Comparison of ENCODE assay signal across 8 cellular contexts in genomic region chr14:104393898-104394605, GRCh38.
DNase-seq lines count a peak whose midpoint lies in the region; ATAC-seq and TF ChIP-seq lines count a peak whose summit lies in the region.

No MANE protein-coding gene starts in this region.

- H3K9me3 ChIP-seq in mammary epithelial cell (replicated peaks; ENCODE audit: insufficient read depth, low read length) = peaks cover 27% of the 10 kb centered on the region

- H3K36me3 Mint-ChIP-seq in MCF 10A (ENCODE audit: insufficient read depth, unreplicated experiment) = no peaks in the 10 kb centered on the region
- peaks cover 12% of the 10 kb centered on the region for H3K36me3 Mint-ChIP-seq in natural killer cell

- H3K36me3 ChIP-seq in mammary epithelial cell (ENCODE audit: insufficient read depth, low read length) = no peaks in the 10 kb centered on the region

- CTCF ChIA-PET in MCF 10A (lab: Yijun Ruan, JAX) = no interaction called here
- CTCF ChIA-PET in mammary epithelial cell (lab: Charles Lee; ENCODE audit: low non-redundant PET) = no interaction called here

- BruUV-seq in MCF 10A (replicated peaks; lab: Mats Ljungman, UMichigan) (no TSS peak), mammary epithelial cell (replicated peaks; lab: Mats Ljungman, UMichigan) (no TSS peak)

- no peak overlapping the region for H3K4me3 ChIP-seq in mammary epithelial cell (replicated peaks in 1 of 3; ENCODE audit: insufficient read depth in 1 of 3, low read depth in 2 of 3, low read length in 3 of 3)

- ATAC-seq in natural killer cell (peak; percentile 81 to 91 (median 85)), GM18873 (IDR thresholded peaks at IDR 0.05; ENCODE audit: low FRiP score, unreplicated experiment) (no peak), GM21390 (IDR thresholded peaks at IDR 0.05; ENCODE audit: unreplicated experiment) (no peak), omental fat pad (ENCODE audit: low FRiP score) (no peak), HG03378 (IDR thresholded peaks at IDR 0.05; ENCODE audit: unreplicated experiment) (no peak)

- no peak overlapping the region for H3K4me2 ChIP-seq in mammary epithelial cell (ENCODE audit: insufficient read depth, low read depth, low read length)

- H3K4me1 Mint-ChIP-seq in MCF 10A (ENCODE audit: insufficient read depth, unreplicated experiment) (no peaks in the 10 kb centered on the region), natural killer cell (peaks cover 66 to 70% of the 10 kb centered on the region in 2 donors)

- no peak overlapping the region for H2AFZ ChIP-seq in mammary epithelial cell (ENCODE audit: low read depth, low read length)

- H3K9ac ChIP-seq in mammary epithelial cell (ENCODE audit: insufficient read depth, low read length) = no peak overlapping the region

- TF ChIP-seq CTCF in MCF 10A (IDR thresholded peaks at IDR 0.05; ENCODE audit: unreplicated experiment) (no peak), mammary epithelial cell (conservative IDR thresholded peaks at IDR 0.05 in 1 of 2, IDR thresholded peaks at IDR 0.05 in 1 of 2; ENCODE audit: extremely low read depth in 1 of 2, insufficient read depth in 1 of 2, low read depth in 1 of 2, low read length in 2 of 2) (no peak), natural killer cell (IDR thresholded peaks at IDR 0.05) (no peak), omental fat pad (IDR thresholded peaks at IDR 0.05) (no peak)

- H3K4me1 ChIP-seq in mammary epithelial cell (ENCODE audit: insufficient read depth, low read length) = no peaks in the 10 kb centered on the region

- intact Hi-C loops in MCF 10A (cut with micrococcal nuclease) (no loop called here), mammary epithelial cell (cut with micrococcal nuclease) (no loop called here), natural killer cell (cut with micrococcal nuclease) (no loop called here)

- H3K27ac ChIP-seq in mammary epithelial cell (ENCODE audit: insufficient read depth, low read depth, low read length) = no peak overlapping the region

- H3K4me3 Mint-ChIP-seq in MCF 10A (ENCODE audit: unreplicated experiment) (no peak overlapping the region), natural killer cell (peak overlapping the region; percentile 88)

- 45% methylated on average over 7 of the region's 15 CpGs for WGBS in mammary epithelial cell (ENCODE audit: low coverage, missing lambda C conversion rate)

- H3K9me3 Mint-ChIP-seq in MCF 10A (ENCODE audit: unreplicated experiment) = peaks cover 10% of the 10 kb centered on the region
- H3K9me3 Mint-ChIP-seq in natural killer cell = peaks cover 0 to 6% of the 10 kb centered on the region in 2 donors

- in situ Hi-C loops in mammary epithelial cell (cut with MboI; ENCODE audit: low sequenced_read_pairs in 2 of 2) = no loop called here

- H3K27me3 Mint-ChIP-seq in MCF 10A (ENCODE audit: insufficient read depth, unreplicated experiment) (peaks cover 49% of the 10 kb centered on the region), natural killer cell (ENCODE audit: low read depth in 2 of 2) (no peaks in the 10 kb centered on the region)

- no peaks in the 10 kb centered on the region for H3K27me3 ChIP-seq in mammary epithelial cell (ENCODE audit: insufficient read depth, low read length)

- dilution Hi-C loops in mammary epithelial cell (cut with HindIII; ENCODE audit: low sequenced_read_pairs) = no loop called here

- no peak overlapping the region for H3K27ac Mint-ChIP-seq in MCF 10A (ENCODE audit: low read depth, unreplicated experiment)
- H3K27ac Mint-ChIP-seq in natural killer cell = peak overlapping the region; percentile 89 to 91

- no peaks in the 10 kb centered on the region for H3K79me2 ChIP-seq in mammary epithelial cell (ENCODE audit: insufficient read depth, low read length)

- no peaks in the 10 kb centered on the region for H4K20me1 ChIP-seq in mammary epithelial cell (ENCODE audit: insufficient read depth, low read length)

- POLR2A ChIA-PET in MCF 10A (lab: Yijun Ruan, JAX) = no interaction called here

- peak; percentile 34 for DNase-seq in MCF 10A (ENCODE audit: unreplicated experiment)
- no peak for DNase-seq in mammary epithelial cell
- DNase-seq in activated gamma-delta T cell treated with Interleukin-2 at 50 U/mL for 16 hours = peak; percentile 81
- peak; percentile 45 for DNase-seq in natural killer cell
- DNase-seq in omental fat pad (ENCODE audit: low spot score) = no peak

Comparison
In these comparisons a context has a peak if more than half of its experiments do, and no peak if none do; other contexts are left out.
1. DNase-seq: peak in MCF 10A (single experiment), activated gamma-delta T cell treated with Interleukin-2 at 50 U/mL for 16 hours (single experiment) and natural killer cell (single experiment); none in mammary epithelial cell (single experiment) and omental fat pad (single experiment).
2. ATAC-seq: peak in natural killer cell (3 of 3); none in GM18873 (single experiment), GM21390 (single experiment), omental fat pad (single experiment) and HG03378 (single experiment).